In the genomic region with DNA sequence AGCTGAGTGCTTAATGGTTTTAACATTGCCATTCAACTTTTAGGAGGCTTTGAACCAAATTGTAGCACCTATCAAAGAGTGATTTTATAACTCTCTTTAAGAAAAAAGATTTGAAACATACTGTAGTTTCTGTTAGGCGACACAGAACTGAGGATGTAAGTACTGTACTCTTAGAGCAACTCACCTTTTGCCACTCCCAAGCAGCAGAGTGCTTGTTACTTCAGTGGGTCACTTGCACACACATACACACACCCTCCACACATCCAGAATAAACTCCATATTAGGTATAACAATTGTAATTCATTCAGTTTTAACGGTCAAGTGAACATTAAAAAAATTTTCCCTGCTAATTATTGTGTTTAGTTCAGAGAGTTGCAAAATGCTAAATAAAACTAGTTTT, we compare ENCODE assay signal across 9 cellular contexts.
A peak's percentile ranks its signal among the peaks of the same experiment; 100 is the strongest.
DNase-seq lines count a peak whose midpoint lies in the region; ATAC-seq, FAIRE-seq and TF ChIP-seq lines count a peak whose summit lies in the region.
"Had no signal": no experiment of that assay in that cellular context is flagged by ENCODE, and none has a peak within 500 bp of the region (broad histone marks: within the 10 kb centered on the region; RNA-seq: fewer than 3 reads in every experiment).

No MANE protein-coding gene starts in this region.

- no peak overlapping the region for H3K27ac Mint-ChIP-seq in GM23338
- H3K27ac Mint-ChIP-seq: T-helper 17 cell had no signal

- intact Hi-C loops in kidney (cut with DNase I) = loop anchor here (10.0 kb wide), 1 partner anchor 475 kb away; no protein-coding TSS in a partner anchor
- intact Hi-C loops in Right ventricle myocardium inferior (cut with DNase I) = no loop called here

- H3K4me1 ChIP-seq in GM23338 (ENCODE audit: insufficient read depth) (no peaks in the 10 kb centered on the region), kidney (ENCODE audit: control insufficient read depth in 1 of 2, insufficient read depth in 1 of 2, low read depth in 1 of 2, low read length in 2 of 2) (no peaks in the 10 kb centered on the region)
- H3K4me1 ChIP-seq: BLaER1 treated with 17β-estradiol and CSF1 and Interleukin-3, amounts not matched to agents 10 nM and 100 nM had no signal

- H3K4me3 Mint-ChIP-seq in GM23338 = no peak overlapping the region
- H3K4me3 Mint-ChIP-seq: T-helper 17 cell had no signal

- no peak for FAIRE-seq in kidney (lab: Jason Lieb, UNC)

- H2AFZ ChIP-seq in GM23338 = no peak overlapping the region

- DNase-seq in GM23338 (ENCODE audit: low spot score) (no peak), NCI-H146 treated with DMSO at 0.1 percent for 48 hours (lab: John Stamatoyannopoulos, UW; ENCODE audit: unreplicated experiment) (peak; percentile 33), astrocyte of the hippocampus (ENCODE audit: low read depth, low spot score) (peak; percentile 2), pons (ENCODE audit: low spot score) (peak; percentile 3), kidney (no peak), Right ventricle myocardium inferior (ENCODE audit: missing footprints) (no peak)

- H3K36me3 ChIP-seq in GM23338 (ENCODE audit: insufficient read depth) (no peaks in the 10 kb centered on the region), kidney (ENCODE audit: control insufficient read depth in 1 of 2, insufficient read depth in 2 of 2, low read length in 2 of 2) (no peaks in the 10 kb centered on the region)
- H3K36me3 ChIP-seq: BLaER1 treated with 17β-estradiol and CSF1 and Interleukin-3, amounts not matched to agents 10 nM and 100 nM had no signal

- H3K27ac ChIP-seq in GM23338 (ENCODE audit: low read depth) (no peak overlapping the region), kidney (ENCODE audit: low read depth in 2 of 2, low read length in 2 of 2) (no peak overlapping the region)
- H3K27ac ChIP-seq: BLaER1 treated with 17β-estradiol and CSF1 and Interleukin-3, amounts not matched to agents 10 nM and 100 nM had no signal

- no peaks in the 10 kb centered on the region for H3K36me3 Mint-ChIP-seq in GM23338 (ENCODE audit: low read depth)

- TF ChIP-seq CTCF in GM23338 (conservative IDR thresholded peaks at IDR 0.05; ENCODE audit: low read depth in 2 of 2) (no peak), kidney (IDR thresholded peaks at IDR 0.05; ENCODE audit: borderline replicate concordance, extremely low read depth, insufficient read depth) (no peak)

- no peaks in the 10 kb centered on the region for H3K27me3 Mint-ChIP-seq in GM23338 (ENCODE audit: insufficient read depth, low read depth, poor library complexity)
- H3K27me3 Mint-ChIP-seq: T-helper 17 cell had no signal

- H3K79me2 ChIP-seq in GM23338 (replicated peaks; ENCODE audit: insufficient read depth) = no peaks in the 10 kb centered on the region

- no peaks in the 10 kb centered on the region for H3K9me3 Mint-ChIP-seq in GM23338

- no peaks in the 10 kb centered on the region for H3K9me3 ChIP-seq in kidney (ENCODE audit: control insufficient read depth in 1 of 2, low read length in 2 of 2)

- ATAC-seq in GM23338 (peak; percentile 59), Right ventricle myocardium inferior (no peak), HG03460 (IDR thresholded peaks at IDR 0.05; ENCODE audit: unreplicated experiment) (no peak)

- H3K9ac ChIP-seq in kidney (ENCODE audit: low read length in 2 of 2) = no peak overlapping the region
- H3K9ac ChIP-seq: BLaER1 treated with 17β-estradiol and CSF1 and Interleukin-3, amounts not matched to agents 10 nM and 100 nM had no signal

- peaks cover 17% of the 10 kb centered on the region; the same call in 2 of the 3 replicates for H3K4me1 Mint-ChIP-seq in GM23338
- H3K4me1 Mint-ChIP-seq: T-helper 17 cell had no signal

- no peaks in the 10 kb centered on the region for H3K27me3 ChIP-seq in GM23338 (ENCODE audit: insufficient read depth)
- H3K27me3 ChIP-seq: BLaER1 treated with 17β-estradiol and CSF1 and Interleukin-3, amounts not matched to agents 10 nM and 100 nM had no signal

- H4K20me1 ChIP-seq in GM23338 (replicated peaks; ENCODE audit: insufficient read depth) = no peaks in the 10 kb centered on the region
- H4K20me1 ChIP-seq: BLaER1 treated with 17β-estradiol and CSF1 and Interleukin-3, amounts not matched to agents 10 nM and 100 nM had no signal

- H3K4me2 ChIP-seq in GM23338 = no peak overlapping the region
- H3K4me2 ChIP-seq: BLaER1 treated with 17β-estradiol and CSF1 and Interleukin-3, amounts not matched to agents 10 nM and 100 nM had no signal

- H3K4me3 ChIP-seq in GM23338 (no peak overlapping the region), kidney (ENCODE audit: low read length in 2 of 2) (no peak overlapping the region)
- H3K4me3 ChIP-seq: BLaER1 treated with 17β-estradiol and CSF1 and Interleukin-3, amounts not matched to agents 10 nM and 100 nM had no signal

- H3F3A ChIP-seq in GM23338 (replicated peaks; ENCODE audit: low read depth) = no peaks in the 10 kb centered on the region

- no peaks in the 10 kb centered on the region for H3K9me2 ChIP-seq in GM23338 (ENCODE audit: insufficient read depth)

TF ChIP-seq in GM23338, 12 proteins besides CTCF, POLR2A, EP300 and RAD21:
- no peak for TF ChIP-seq ZNF114 (CRISPR knock-in tag; IDR thresholded peaks at IDR 0.05)
TF ChIP-seq in GM23338: peak in this region for 0.

Comparison
In these comparisons a context has a peak if more than half of its experiments do, and no peak if none do; other contexts are left out.
1. DNase-seq: peak in NCI-H146 treated with DMSO at 0.1 percent for 48 hours (single experiment), astrocyte of the hippocampus (single experiment) and pons (single experiment); none in GM23338 (single experiment), kidney (single experiment) and Right ventricle myocardium inferior (single experiment).